In the genomic region with DNA sequence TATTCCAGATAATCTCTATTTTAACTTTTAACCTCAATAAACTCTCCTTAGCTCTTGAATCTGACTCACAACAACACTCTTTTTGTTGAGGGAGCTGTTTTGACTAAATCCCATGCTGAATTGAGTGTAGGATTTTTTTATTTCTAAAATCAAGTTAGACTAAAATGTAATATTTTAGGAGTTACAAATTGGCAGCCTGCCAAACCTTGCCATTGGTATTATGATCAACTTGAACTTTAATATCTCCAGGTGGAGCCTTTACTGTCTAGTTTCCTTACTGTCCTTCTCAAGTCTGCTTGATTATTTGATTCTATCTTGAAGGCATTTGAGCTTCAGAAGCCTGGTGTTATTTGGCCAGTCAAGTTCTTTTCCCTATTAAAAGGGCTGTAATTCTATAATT, we compare ENCODE assay signal across 21 cellular contexts. TPM values are rescaled to one million over a fixed set of nuclear protein-coding genes. Genes with fewer than 3 reads are reported as not detected.
DNase-seq lines count a peak whose midpoint lies in the region; ATAC-seq, FAIRE-seq and TF ChIP-seq lines count a peak whose summit lies in the region.
"Had no signal": no experiment of that assay in that cellular context is flagged by ENCODE, and none has a peak within 500 bp of the region (broad histone marks: within the 10 kb centered on the region; RNA-seq: fewer than 3 reads in every experiment).

No MANE protein-coding gene starts in this region.

- TF ChIP-seq CTCF in HepG2 (CRISPR knock-in tag; IDR thresholded peaks at IDR 0.05) = no peak
- no peak for TF ChIP-seq CTCF in right lobe of liver (IDR thresholded peaks at IDR 0.05)
- TF ChIP-seq CTCF in GM12878 (IDR thresholded peaks at IDR 0.05 in 2 of 3, conservative IDR thresholded peaks at IDR 0.05 in 1 of 3; ENCODE audit: control insufficient read depth in 2 of 3, extremely low read depth in 1 of 3, insufficient read depth in 1 of 3, low read depth in 3 of 3, low read length in 3 of 3) = no peak

- H2AFZ ChIP-seq in HepG2 (ENCODE audit: low read length) (no peak overlapping the region), GM12878 (ENCODE audit: control insufficient read depth, low read depth, low read length) (no peak overlapping the region)
- H2AFZ ChIP-seq: PC-9 had no signal

- H3K4me3 ChIP-seq in HepG2 (replicated peaks in 1 of 3; ENCODE audit: insufficient read depth in 1 of 3, low read depth in 2 of 3, low read length in 3 of 3) (no peak overlapping the region), right lobe of liver (no peak overlapping the region), GM12878 (no peak overlapping the region)
- H3K4me3 ChIP-seq: PC-9 had no signal

- RAD21 ChIA-PET in GM12878 (lab: Charles Lee; ENCODE audit: unreplicated experiment) = interaction anchor here (0.8 kb wide), 1 partner anchor 20 kb away, joined by 3 read pairs; a partner anchor contains a TSS

- H3K27me3 ChIP-seq in HepG2 (ENCODE audit: control insufficient read depth in 1 of 2, insufficient read depth in 2 of 2, low read length in 2 of 2) (no peaks in the 10 kb centered on the region), right lobe of liver (no peaks in the 10 kb centered on the region), GM12878 (replicated peaks in 1 of 2; ENCODE audit: control insufficient read depth in 2 of 2, insufficient read depth in 2 of 2, low read length in 1 of 2) (no peaks in the 10 kb centered on the region)

- DNase-seq in NCI-H2196 (lab: John Stamatoyannopoulos, UW; ENCODE audit: unreplicated experiment) (peak; percentile 9), NCI-H2196 treated with DMSO at 0.1 percent for 48 hours (lab: John Stamatoyannopoulos, UW; ENCODE audit: unreplicated experiment) (no peak), HepG2 (ENCODE audit: low spot score) (no peak), right lobe of liver (no peak), GM12878 (ENCODE audit: low read depth, low spot score) (no peak), Kasumi-1 (lab: John Stamatoyannopoulos, UW) (no peak)
- DNase-seq: DMS79 treated with DMSO at 0.1 percent for 48 hours, H7, HFFc6, NCI-H1694 treated with DMSO at 0.1 percent for 48 hours, NCI-H2081 treated with DMSO at 0.1 percent for 48 hours, NCI-H446, NCI-H526, PC-9, RPMI8226, SHP77, T-helper 1 cell, T-helper 9 cell had no signal

- H3K36me3 ChIP-seq in HepG2 (replicated peaks in 1 of 2; ENCODE audit: control insufficient read depth in 1 of 2, insufficient read depth in 2 of 2, low read length in 2 of 2) (peaks cover 17 to 78% of the 10 kb centered on the region in 2 experiments), right lobe of liver (peaks cover 0 to 62% (median 20%) of the 10 kb centered on the region in 4 donors), GM12878 (ENCODE audit: control insufficient read depth in 2 of 2, insufficient read depth in 2 of 2, low read length in 1 of 2) (peaks cover 4 to 19% of the 10 kb centered on the region in 2 experiments; a peak in 3 of 4 replicates)

- H3K9me3 ChIP-seq in HepG2 (ENCODE audit: low read length) (no peaks in the 10 kb centered on the region), right lobe of liver (no peaks in the 10 kb centered on the region), GM12878 (replicated peaks; ENCODE audit: control insufficient read depth, insufficient read depth, low read length) (peaks cover 6% of the 10 kb centered on the region; the same call in 2 of the 3 replicates)

- TF ChIP-seq EP300 in HepG2 (IDR thresholded peaks at IDR 0.05; ENCODE audit: low read depth in 2 of 2, low read length in 2 of 2) = no peak
- TF ChIP-seq EP300 in HepG2 (CRISPR knock-in tag; IDR thresholded peaks at IDR 0.05; ENCODE audit: borderline replicate concordance) = no peak
- TF ChIP-seq EP300 in GM12878 (IDR thresholded peaks at IDR 0.05; ENCODE audit: borderline replicate concordance in 1 of 2, control insufficient read depth in 1 of 2, low read depth in 2 of 2, low read length in 2 of 2) = no peak

- CTCF ChIA-PET in HepG2 (lab: Yijun Ruan, JAX; ENCODE audit: low intra/inter-chr PET ratio, low total read pairs) (no interaction called here), GM12878 (lab: Yijun Ruan, JAX) (interaction anchor here (0.7 to 2.1 kb wide), 5 partner anchors 9 to 46 kb away, joined by 3 to 10 read pairs (median 3); a partner anchor contains a TSS)

- H3K4me1 ChIP-seq in HepG2 (ENCODE audit: insufficient read depth, low read length) (no peaks in the 10 kb centered on the region), right lobe of liver (no peaks in the 10 kb centered on the region), GM12878 (ENCODE audit: control insufficient read depth, insufficient read depth, low read length) (no peaks in the 10 kb centered on the region)

- intact Hi-C loops in HepG2 (cut with micrococcal nuclease; ENCODE audit: unreplicated experiment) = no loop called here
- intact Hi-C loops in right lobe of liver (cut with DNase I) = no loop called here
- intact Hi-C loops in GM12878 (cut with micrococcal nuclease; ENCODE audit: unreplicated experiment) = no loop called here

- H3K4me2 ChIP-seq in HepG2 (ENCODE audit: low read depth, low read length) (no peak overlapping the region), GM12878 (ENCODE audit: control insufficient read depth, insufficient read depth) (no peak overlapping the region)
- H3K4me2 ChIP-seq: KMS-11, PC-9 had no signal

- peaks cover 5% of the 10 kb centered on the region for H3K79me2 ChIP-seq in HepG2 (ENCODE audit: insufficient read depth, low read length)
- peaks cover 3% of the 10 kb centered on the region for H3K79me2 ChIP-seq in GM12878 (ENCODE audit: control insufficient read depth, insufficient read depth, low read length)

- POLR2A ChIA-PET in HepG2 (lab: Yijun Ruan, JAX) (interaction anchor here (1.1 to 1.7 kb wide), 2 partner anchors 9 to 21 kb away, joined by 3 to 4 read pairs; a partner anchor contains a TSS), GM12878 (lab: Charles Lee) (interaction anchor here (1.6 kb wide), 1 partner anchor 8 kb away, joined by 6 read pairs; a partner anchor contains a TSS)

- FAIRE-seq in HepG2 (lab: Jason Lieb, UNC) = no peak
- FAIRE-seq in GM12878 (lab: Jason Lieb, UNC) = no peak
- FAIRE-seq: A204.1 had no signal

- H3K9ac ChIP-seq in HepG2 (ENCODE audit: insufficient read depth, low read depth, low read length) (no peak overlapping the region), GM12878 (ENCODE audit: control insufficient read depth, insufficient read depth, low read length) (no peak overlapping the region)
- H3K9ac ChIP-seq: KMS-11 had no signal

- TF ChIP-seq RAD21 in HepG2 (CRISPR knock-in tag; IDR thresholded peaks at IDR 0.05) = no peak
- TF ChIP-seq RAD21 in GM12878 (IDR thresholded peaks at IDR 0.05; ENCODE audit: insufficient read depth, low read depth, low read length) = no peak

- H4K20me1 ChIP-seq in HepG2 (ENCODE audit: insufficient read depth, low read length) (peaks cover 2% of the 10 kb centered on the region; the same call in 1 of the 2 replicates), GM12878 (ENCODE audit: control insufficient read depth, insufficient read depth) (no peaks in the 10 kb centered on the region)

- ATAC-seq in HepG2 (no peak), right lobe of liver (no peak), GM12878 (no peak), HG02884 (IDR thresholded peaks at IDR 0.05; ENCODE audit: unreplicated experiment) (no peak)

- H3K27ac ChIP-seq in HepG2 (ENCODE audit: extremely low read length, insufficient read depth, low read length) (no peak overlapping the region), right lobe of liver (no peak overlapping the region), GM12878 (ENCODE audit: control insufficient read depth, insufficient read depth) (no peak overlapping the region)
- H3K27ac ChIP-seq: KMS-11, PC-9 had no signal

- SMC1A ChIA-PET in GM12878 (lab: Charles Lee; ENCODE audit: uncharacterized antibody, unreplicated experiment) = interaction anchor here (0.8 to 2.2 kb wide), 9 partner anchors 9 to 140 kb away, joined by 3 to 8 read pairs (median 3); a partner anchor contains a TSS

- in situ Hi-C loops in HepG2 (cut with HindIII; ENCODE audit: extremely low pct_ligation_motif_present, low pct_unique_long_range_greater_than_20kb) = loop anchor here (25.0 kb wide), 1 partner anchor 562 kb away; a partner anchor contains a TSS
- in situ Hi-C loops in GM12878 (cut with MboI) = no loop called here

- BruUV-seq in HepG2 (replicated peaks; lab: Mats Ljungman, UMichigan) (no TSS peak), GM12878 (replicated peaks; lab: Mats Ljungman, UMichigan) (no TSS peak)

- TF ChIP-seq POLR2A in HepG2 (IDR thresholded peaks at IDR 0.05; ENCODE audit: insufficient read depth in 1 of 2, low read depth in 2 of 2, low read length in 2 of 2) (no peak), right lobe of liver (IDR thresholded peaks at IDR 0.05) (no peak), GM12878 (IDR thresholded peaks at IDR 0.05; ENCODE audit: low read depth, low read length) (no peak)

RNA-seq across cellular contexts. Expression of a gene that starts 8.7 kb away (rescaled TPM):
- 21.7 and 24.4 TPM in 2 replicates for total RNA-seq in HepG2 (2016; rRNA removed; fragmentation: Illumina TruSeq; extraction: Trizol)
- total RNA-seq in HepG2 (2016; cell fraction: cytosol; rRNA removed; fragmentation: Illumina TruSeq; extraction: Trizol; ENCODE audit: low read depth) = 5.9 and 6.9 TPM in 2 replicates
- 20.5 and 24.0 TPM in 2 replicates for total RNA-seq in HepG2 (2016; cell fraction: insoluble cytoplasmic fraction; rRNA removed; fragmentation: Illumina TruSeq; extraction: Trizol)
- 7.4 and 8.2 TPM in 2 replicates for total RNA-seq in HepG2 (2016; cell fraction: membrane; rRNA removed; fragmentation: Illumina TruSeq; extraction: Trizol)
- total RNA-seq in HepG2 (2016; cell fraction: nucleus; rRNA removed; fragmentation: Illumina TruSeq; extraction: Trizol) = 33.7 and 38.5 TPM in 2 replicates
- 15.8 and 20.2 TPM in 2 replicates for polyA plus RNA-seq in HepG2 (2011; rRNA removed)
- 7.0 and 10.6 TPM in 2 replicates for polyA plus RNA-seq in HepG2 (2011; cell fraction: cytosol; rRNA removed)
- 21.3 and 21.9 TPM in 2 replicates for polyA plus RNA-seq in HepG2 (2011; cell fraction: nucleus; rRNA removed)
- polyA plus RNA-seq in HepG2 (2012) = 13.3 and 15.2 TPM in 2 replicates
- polyA plus RNA-seq in HepG2 (2016; cell fraction: cytosol; fragmentation: Illumina TruSeq; extraction: Trizol; ENCODE audit: low read depth) = 0.29 and 0.55 TPM in 2 replicates
- polyA plus RNA-seq in HepG2 (2016; cell fraction: insoluble cytoplasmic fraction; fragmentation: Illumina TruSeq; extraction: Trizol; ENCODE audit: low read depth) = 11.0 and 11.9 TPM in 2 replicates
- 1.1 and 1.2 TPM in 2 replicates for polyA plus RNA-seq in HepG2 (2016; cell fraction: membrane; fragmentation: Illumina TruSeq; extraction: Trizol; ENCODE audit: low read depth)
- 25.9 and 28.2 TPM in 2 replicates for polyA plus RNA-seq in HepG2 (2016; cell fraction: nucleus; fragmentation: Illumina TruSeq; extraction: Trizol; ENCODE audit: insufficient read depth, low read depth)
- polyA minus RNA-seq in HepG2 (2011; rRNA and poly(A)+ RNA removed; ENCODE audit: low replicate concordance) = 27.0 and 45.7 TPM in 2 replicates
- polyA minus RNA-seq in HepG2 (2011; cell fraction: cytosol; rRNA and poly(A)+ RNA removed) = 23.4 and 27.2 TPM in 2 replicates
- 130 and 131 TPM in 2 replicates for polyA minus RNA-seq in HepG2 (2011; cell fraction: nucleus; rRNA and poly(A)+ RNA removed)
- 10 to 100 TPM; 10.7 to 16.0 (median 13.2) TPM for total RNA-seq in right lobe of liver
- total RNA-seq in GM12878 (2013; cell fraction: nucleolus; rRNA removed) = 180 and 182 TPM in 2 replicates
- 26.8 and 31.3 TPM in 2 replicates for total RNA-seq in GM12878 (2014; rRNA removed)
- 28.4 and 29.9 TPM in 2 replicates for total RNA-seq in GM12878 (2014; rRNA removed; fragmentation: Illumina TruSeq; extraction: Trizol)
- 21.1 and 21.2 TPM in 2 replicates for total RNA-seq in GM12878 (2021)
- polyA plus RNA-seq in GM12878 (2011; ENCODE audit: low read depth) = 7.8 TPM
- 41.7 and 57.9 TPM in 2 replicates for polyA plus RNA-seq in GM12878 (2011; rRNA removed)
- polyA plus RNA-seq in GM12878 (2011; cell fraction: cytosol; rRNA removed) = 18.5 and 21.3 TPM in 2 replicates
- polyA plus RNA-seq in GM12878 (2011; cell fraction: nucleus; rRNA removed) = 52.2 and 58.8 TPM in 2 replicates
- 9.9 and 11.6 TPM in 2 replicates for polyA plus RNA-seq in GM12878 (2012)
- polyA plus RNA-seq in GM12878 (2014; fragmentation: Illumina TruSeq; extraction: Trizol) = 24.5 and 31.0 TPM in 2 replicates
- 1 to 10 TPM; 5.2 to 5.5 TPM for polyA plus RNA-seq in GM12878 (2014; fragmentation: Nextera tagmentation; extraction: Ambion mirVana)
- 15.6 and 18.0 TPM in 2 replicates for polyA plus RNA-seq in GM12878 (2014; rRNA removed)
- 1 to 10 TPM; 9.6 to 9.9 TPM for polyA plus RNA-seq in GM12878 (2016; fragmentation: Nextera tagmentation; extraction: Ambion mirVana)
- polyA minus RNA-seq in GM12878 (2011; rRNA and poly(A)+ RNA removed) = 89.7 and 93.4 TPM in 2 replicates
- polyA minus RNA-seq in GM12878 (2011; cell fraction: cytosol; rRNA and poly(A)+ RNA removed) = 21.1 and 26.6 TPM in 2 replicates
- polyA minus RNA-seq in GM12878 (2011; cell fraction: nucleus; rRNA and poly(A)+ RNA removed) = 90.8 and 125 TPM in 2 replicates

RNA-seq across cellular contexts. Expression of a gene that starts 19.9 kb away (rescaled TPM):
- total RNA-seq in HepG2 (2016; rRNA removed; fragmentation: Illumina TruSeq; extraction: Trizol) (1,077 and 1,654 TPM in 2 replicates), right lobe of liver (100 to 1,000 TPM; 147 to 682 (median 184) TPM), GM12878 (2014; rRNA removed) (39.0 and 51.9 TPM in 2 replicates), GM12878 (2014; rRNA removed; fragmentation: Illumina TruSeq; extraction: Trizol) (57.1 and 58.1 TPM in 2 replicates), GM12878 (2021) (45.4 and 46.4 TPM in 2 replicates)
- 96.9 and 104 TPM in 2 replicates for total RNA-seq in HepG2 (2016; cell fraction: cytosol; rRNA removed; fragmentation: Illumina TruSeq; extraction: Trizol; ENCODE audit: low read depth)
- total RNA-seq in HepG2 (2016; cell fraction: insoluble cytoplasmic fraction; rRNA removed; fragmentation: Illumina TruSeq; extraction: Trizol) = 1,083 and 1,679 TPM in 2 replicates
- total RNA-seq in HepG2 (2016; cell fraction: membrane; rRNA removed; fragmentation: Illumina TruSeq; extraction: Trizol) = 314 and 331 TPM in 2 replicates
- total RNA-seq in HepG2 (2016; cell fraction: nucleus; rRNA removed; fragmentation: Illumina TruSeq; extraction: Trizol) = 500 TPM in 2 replicates
- polyA plus RNA-seq in HepG2 (2011; rRNA removed) (258 and 312 TPM in 2 replicates), GM12878 (2011; rRNA removed) (114 and 164 TPM in 2 replicates), GM12878 (2014; fragmentation: Illumina TruSeq; extraction: Trizol) (54.4 and 72.1 TPM in 2 replicates), GM12878 (2014; fragmentation: Nextera tagmentation; extraction: Ambion mirVana) (10 to 100 TPM; 56.0 to 67.7 TPM), GM12878 (2014; rRNA removed) (35.8 and 46.9 TPM in 2 replicates), GM12878 (2016; fragmentation: Nextera tagmentation; extraction: Ambion mirVana) (10 to 100 TPM; 48.9 to 55.6 TPM)
- polyA plus RNA-seq in HepG2 (2011; cell fraction: cytosol; rRNA removed) = 157 and 214 TPM in 2 replicates
- 167 and 204 TPM in 2 replicates for polyA plus RNA-seq in HepG2 (2011; cell fraction: nucleus; rRNA removed)
- polyA plus RNA-seq in HepG2 (2012) = 217 and 288 TPM in 2 replicates
- 73.2 and 78.3 TPM in 2 replicates for polyA plus RNA-seq in HepG2 (2016; cell fraction: cytosol; fragmentation: Illumina TruSeq; extraction: Trizol; ENCODE audit: low read depth)
- 1,387 and 1,488 TPM in 2 replicates for polyA plus RNA-seq in HepG2 (2016; cell fraction: insoluble cytoplasmic fraction; fragmentation: Illumina TruSeq; extraction: Trizol; ENCODE audit: low read depth)
- polyA plus RNA-seq in HepG2 (2016; cell fraction: membrane; fragmentation: Illumina TruSeq; extraction: Trizol; ENCODE audit: low read depth) = 191 and 213 TPM in 2 replicates
- 593 and 621 TPM in 2 replicates for polyA plus RNA-seq in HepG2 (2016; cell fraction: nucleus; fragmentation: Illumina TruSeq; extraction: Trizol; ENCODE audit: insufficient read depth, low read depth)
- polyA minus RNA-seq in HepG2 (2011; rRNA and poly(A)+ RNA removed; ENCODE audit: low replicate concordance) = 68.1 and 135 TPM in 2 replicates
- polyA minus RNA-seq in HepG2 (2011; cell fraction: cytosol; rRNA and poly(A)+ RNA removed) = 164 and 173 TPM in 2 replicates
- polyA minus RNA-seq in HepG2 (2011; cell fraction: nucleus; rRNA and poly(A)+ RNA removed) = 247 and 293 TPM in 2 replicates
- 79.4 and 80.2 TPM in 2 replicates for total RNA-seq in GM12878 (2013; cell fraction: nucleolus; rRNA removed)
- polyA plus RNA-seq in GM12878 (2011; ENCODE audit: low read depth) = 16.3 TPM
- 45.2 and 53.2 TPM in 2 replicates for polyA plus RNA-seq in GM12878 (2011; cell fraction: cytosol; rRNA removed)
- 70.4 and 77.8 TPM in 2 replicates for polyA plus RNA-seq in GM12878 (2011; cell fraction: nucleus; rRNA removed)
- polyA plus RNA-seq in GM12878 (2012) = 17.2 and 27.7 TPM in 2 replicates
- 67.4 and 80.6 TPM in 2 replicates for polyA minus RNA-seq in GM12878 (2011; rRNA and poly(A)+ RNA removed)
- polyA minus RNA-seq in GM12878 (2011; cell fraction: cytosol; rRNA and poly(A)+ RNA removed) = 23.7 and 25.6 TPM in 2 replicates
- polyA minus RNA-seq in GM12878 (2011; cell fraction: nucleus; rRNA and poly(A)+ RNA removed) = 41.2 and 65.1 TPM in 2 replicates
